In genomic region chr5:142434322-142434612, GRCh38 we compare ENCODE assay signal across 1 cellular context.
TF ChIP-seq lines count a peak whose summit lies in the region.

No MANE protein-coding gene starts in this region.

TF ChIP-seq in SK-N-SH treated with all-trans-retinoic acid at 6 μM for 48 hours, 23 proteins besides CTCF, POLR2A, EP300 and RAD21 (continued from another document):
- TF ChIP-seq TSHZ2 (CRISPR knock-in tag; IDR thresholded peaks at IDR 0.05), result no peak
